Comparison of ENCODE assay signal across 1 cellular context in the genomic region with DNA sequence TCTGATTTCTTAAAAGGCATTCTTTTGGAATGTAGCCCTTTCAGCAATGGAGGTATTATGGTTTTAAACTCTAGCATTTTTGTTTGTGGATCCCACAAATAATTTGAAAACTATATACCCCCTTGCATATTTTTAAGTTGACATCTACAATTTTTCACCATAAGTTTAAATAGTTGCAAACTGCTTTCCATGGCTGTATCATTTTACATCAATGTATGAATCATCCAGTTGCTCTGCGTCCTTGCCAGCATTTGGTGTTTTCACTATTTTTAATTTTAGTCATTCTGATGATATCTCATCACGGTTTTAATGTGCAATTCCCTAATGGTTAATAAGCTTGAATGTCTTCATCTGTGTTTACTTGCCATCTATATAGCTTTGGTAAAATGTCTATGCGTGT.
TF ChIP-seq lines count a peak whose summit lies in the region.

No MANE protein-coding gene starts in this region.

TF ChIP-seq in SK-N-SH treated with all-trans-retinoic acid at 6 μM for 48 hours, 23 proteins besides CTCF, POLR2A, EP300 and RAD21 (continued from another document):
- TF ChIP-seq PPARA (CRISPR knock-in tag; IDR thresholded peaks at IDR 0.05; ENCODE audit: borderline replicate concordance) (no peak), PATZ1 (CRISPR knock-in tag; IDR thresholded peaks at IDR 0.05; ENCODE audit: borderline replicate concordance) (no peak)
